ENCODE assay signal across 7 cellular contexts in genomic region chr14:36321004-36321381, GRCh38. TPM values are rescaled to one million over a fixed set of nuclear protein-coding genes. Genes with fewer than 3 reads are reported as not detected.
A peak's percentile ranks its signal among the peaks of the same experiment; 100 is the strongest.
DNase-seq lines count a peak whose midpoint lies in the region; ATAC-seq and TF ChIP-seq lines count a peak whose summit lies in the region.
"Not testable (repeated sequence)": the region's sequence is repeated elsewhere in the genome, so short reads cannot be mapped to it uniquely, and the experiment has no call there.

No MANE protein-coding gene starts in this region.

- not testable (repeated sequence) for TF ChIP-seq POLR2A in NB4 (IDR thresholded peaks at IDR 0.05; ENCODE audit: extremely low read depth, insufficient read length)

- H3K4me3 ChIP-seq in NB4 (ENCODE audit: low read depth, low read length), result peak overlapping the region; percentile 84
- peak overlapping the region; percentile 78 to 80 for H3K4me3 ChIP-seq in muscle layer of duodenum (ENCODE audit: low read depth in 1 of 2, low read length in 2 of 2)
- peak overlapping the region; percentile 54 to 96 (median 76) for H3K4me3 ChIP-seq in skin epidermis

- not testable (repeated sequence) for H3K9me3 Mint-ChIP-seq in activated CD8-positive, alpha-beta T cell treated with anti-CD3 and anti-CD28 coated beads for 36 hours; central memory CD8-positive, alpha-beta T cell

- peaks cover 26% of the 10 kb centered on the region for H3K4me1 Mint-ChIP-seq in activated CD8-positive, alpha-beta T cell treated with anti-CD3 and anti-CD28 coated beads for 36 hours (ENCODE audit: low read depth)
- H3K4me1 Mint-ChIP-seq in central memory CD8-positive, alpha-beta T cell, result peaks cover 27% of the 10 kb centered on the region

- H3K4me1 ChIP-seq in muscle layer of duodenum (ENCODE audit: control insufficient read depth in 1 of 2, insufficient read depth in 2 of 2, low read length in 2 of 2), result peaks cover 0 to 15% of the 10 kb centered on the region in 2 donors

- H3K27me3 ChIP-seq in muscle layer of duodenum (ENCODE audit: low read depth, low read length), result not testable (repeated sequence)

- CTCF ChIA-PET in activated CD8-positive, alpha-beta T cell treated with anti-CD3 and anti-CD28 coated beads for 36 hours (lab: Charles Lee), result interaction anchor here (0.8 kb wide), 1 partner anchor 53 kb away, joined by 3 read pairs; no protein-coding TSS in a partner anchor

- peak overlapping the region; percentile 92 for H3K27ac Mint-ChIP-seq in activated CD8-positive, alpha-beta T cell treated with anti-CD3 and anti-CD28 coated beads for 36 hours
- peak overlapping the region; percentile 92 for H3K27ac Mint-ChIP-seq in central memory CD8-positive, alpha-beta T cell (ENCODE audit: low read depth)

- H3K27me3 Mint-ChIP-seq in activated CD8-positive, alpha-beta T cell treated with anti-CD3 and anti-CD28 coated beads for 36 hours, result not testable (repeated sequence)
- H3K27me3 Mint-ChIP-seq in central memory CD8-positive, alpha-beta T cell, result peaks cover 28% of the 10 kb centered on the region

- DNase-seq in NB4 (ENCODE audit: low read depth); activated CD8-positive, alpha-beta T cell treated with anti-CD3 and anti-CD28 coated beads for 36 hours; central memory CD8-positive, alpha-beta T cell (ENCODE audit: low spot score in 2 of 2): not testable (repeated sequence)
- peak; percentile 12 for DNase-seq in left cardiac atrium

- H3K9me3 ChIP-seq in muscle layer of duodenum (ENCODE audit: control insufficient read depth in 1 of 2, low read length in 2 of 2), result not testable (repeated sequence)

- not testable (repeated sequence) for H3K27ac ChIP-seq in muscle layer of duodenum (ENCODE audit: low read length)
- H3K27ac ChIP-seq in skin epidermis, result peak overlapping the region in 12 of 21 experiments; percentile 44 to 92 (median 88)

- H3K36me3 ChIP-seq in muscle layer of duodenum (ENCODE audit: control insufficient read depth in 1 of 2, insufficient read depth in 2 of 2, low read length in 2 of 2), result not testable (repeated sequence)

- POLR2A ChIA-PET in activated CD8-positive, alpha-beta T cell treated with anti-CD3 and anti-CD28 coated beads for 36 hours (lab: Charles Lee), result interaction anchor here (0.6 to 1.0 kb wide), 3 partner anchors 19 to 189 kb away, joined by 3 read pairs; no protein-coding TSS in a partner anchor

- ATAC-seq in GM19397 (IDR thresholded peaks at IDR 0.05; ENCODE audit: unreplicated experiment), result peak; percentile 1
- not testable (repeated sequence) for ATAC-seq in activated CD8-positive, alpha-beta T cell treated with anti-CD3 and anti-CD28 coated beads for 36 hours; central memory CD8-positive, alpha-beta T cell (replicated peaks; ENCODE audit: extremely low read depth, poor library complexity, severe bottlenecking); left cardiac atrium

- TF ChIP-seq CTCF in NB4 (IDR thresholded peaks at IDR 0.05; ENCODE audit: low read depth, low read length); activated CD8-positive, alpha-beta T cell treated with anti-CD3 and anti-CD28 coated beads for 36 hours (IDR thresholded peaks at IDR 0.05): not testable (repeated sequence)

- H3K4me3 Mint-ChIP-seq in activated CD8-positive, alpha-beta T cell treated with anti-CD3 and anti-CD28 coated beads for 36 hours, result peak overlapping the region; percentile 91
- peak overlapping the region; percentile 99 for H3K4me3 Mint-ChIP-seq in central memory CD8-positive, alpha-beta T cell

- intact Hi-C loops in activated CD8-positive, alpha-beta T cell treated with anti-CD3 and anti-CD28 coated beads for 36 hours (cut with micrococcal nuclease); left cardiac atrium (cut with DNase I): not testable (repeated sequence)

- H3K36me3 Mint-ChIP-seq in activated CD8-positive, alpha-beta T cell treated with anti-CD3 and anti-CD28 coated beads for 36 hours (ENCODE audit: low read depth), result not testable (repeated sequence)
- peaks cover 16% of the 10 kb centered on the region for H3K36me3 Mint-ChIP-seq in central memory CD8-positive, alpha-beta T cell (ENCODE audit: insufficient read depth)

RNA-seq across cellular contexts. Expression of gene MBIP, which starts 0.6 kb away (rescaled TPM):
- total RNA-seq in activated CD8-positive, alpha-beta T cell treated with anti-CD3 and anti-CD28 coated beads for 36 hours, result 10 to 100 TPM; 29.4 to 31.0 TPM
- 10 to 100 TPM; 12.6 to 13.2 TPM for total RNA-seq in left cardiac atrium
